ENCODE assay signal across 25 cellular contexts in the genomic region with DNA sequence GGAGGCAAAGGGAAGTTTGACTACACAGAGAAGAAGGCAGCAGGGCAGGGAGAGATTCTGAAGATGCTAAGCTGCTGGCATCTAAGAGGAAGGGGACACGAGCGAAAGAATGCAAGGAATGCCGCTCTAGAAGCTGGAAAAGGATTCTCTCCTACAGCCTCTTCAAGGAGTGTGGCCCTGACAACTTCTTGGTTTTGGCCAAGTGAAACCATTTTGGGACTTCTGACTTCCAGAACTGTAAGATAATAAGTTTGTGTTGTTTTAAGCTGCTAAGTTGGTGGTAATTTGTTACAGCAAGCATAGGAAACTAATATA. TPM values are rescaled to one million over a fixed set of nuclear protein-coding genes. Genes with fewer than 3 reads are reported as not detected.
DNase-seq lines count a peak whose midpoint lies in the region; ATAC-seq and TF ChIP-seq lines count a peak whose summit lies in the region.
"Had no signal": no experiment of that assay in that cellular context is flagged by ENCODE, and none has a peak within 500 bp of the region (broad histone marks: within the 10 kb centered on the region; RNA-seq: fewer than 3 reads in every experiment).

No MANE protein-coding gene starts in this region.

- H3K36me3 Mint-ChIP-seq in chondrocyte (ENCODE audit: low read depth) (peaks cover 21% of the 10 kb centered on the region), osteocyte (ENCODE audit: unreplicated experiment) (peaks cover 45% of the 10 kb centered on the region), progenitor cell of endocrine pancreas (ENCODE audit: insufficient read depth) (peaks cover 7% of the 10 kb centered on the region)

- in situ Hi-C loops in ACHN (cut with HindIII; ENCODE audit: low pct_ligation_motif_present, low pct_unique_long_range_greater_than_20kb, low sequenced_read_pairs) (no loop called here), KBM-7 (cut with MboI; ENCODE audit: low pct_unique_long_range_greater_than_20kb, low sequenced_read_pairs) (no loop called here)

- no peak overlapping the region for H3K4me3 Mint-ChIP-seq in chondrocyte (ENCODE audit: unreplicated experiment)
- H3K4me3 Mint-ChIP-seq in osteocyte (ENCODE audit: unreplicated experiment) = no peak overlapping the region
- no peak overlapping the region for H3K4me3 Mint-ChIP-seq in progenitor cell of endocrine pancreas (ENCODE audit: low read depth)
- H3K4me3 Mint-ChIP-seq: naive thymus-derived CD8-positive, alpha-beta T cell; T-helper 1 cell treated with Interleukin-12 subunit alpha and Interleukin-12 subunit beta and Interleukin-4 antibody, amounts not matched to agents 30 μg/mL and 1 μg/mL, for 36 hours had no signal

- H3K4me1 Mint-ChIP-seq in chondrocyte (ENCODE audit: low read depth) (peaks cover 5% of the 10 kb centered on the region), osteocyte (ENCODE audit: unreplicated experiment) (peaks cover 1% of the 10 kb centered on the region), progenitor cell of endocrine pancreas (ENCODE audit: low read depth) (no peaks in the 10 kb centered on the region)
- H3K4me1 Mint-ChIP-seq: naive thymus-derived CD8-positive, alpha-beta T cell had no signal

- H3K9me3 Mint-ChIP-seq in chondrocyte (ENCODE audit: low read depth) = no peaks in the 10 kb centered on the region
- no peaks in the 10 kb centered on the region for H3K9me3 Mint-ChIP-seq in osteocyte (ENCODE audit: unreplicated experiment)
- no peaks in the 10 kb centered on the region for H3K9me3 Mint-ChIP-seq in progenitor cell of endocrine pancreas (ENCODE audit: low read depth)
- H3K9me3 Mint-ChIP-seq: naive thymus-derived CD8-positive, alpha-beta T cell; T-helper 1 cell treated with Interleukin-12 subunit alpha and Interleukin-12 subunit beta and Interleukin-4 antibody, amounts not matched to agents 30 μg/mL and 1 μg/mL, for 36 hours had no signal

- ATAC-seq in HG03565 (IDR thresholded peaks at IDR 0.05; ENCODE audit: unreplicated experiment) = no peak
- ATAC-seq: HepG2; naive thymus-derived CD8-positive, alpha-beta T cell had no signal

- H3K27ac Mint-ChIP-seq in chondrocyte (ENCODE audit: unreplicated experiment) (peak overlapping the region; percentile 59), osteocyte (ENCODE audit: unreplicated experiment) (no peak overlapping the region), progenitor cell of endocrine pancreas (no peak overlapping the region)
- H3K27ac Mint-ChIP-seq: T-helper 1 cell treated with Interleukin-12 subunit alpha and Interleukin-12 subunit beta and Interleukin-4 antibody, amounts not matched to agents 30 μg/mL and 1 μg/mL, for 36 hours had no signal

- H3K27me3 Mint-ChIP-seq in chondrocyte (ENCODE audit: low read depth) (no peaks in the 10 kb centered on the region), osteocyte (ENCODE audit: unreplicated experiment) (no peaks in the 10 kb centered on the region), progenitor cell of endocrine pancreas (no peaks in the 10 kb centered on the region)
- H3K27me3 Mint-ChIP-seq: naive thymus-derived CD8-positive, alpha-beta T cell had no signal

- DNase-seq in ACHN (peak; percentile 9), EL (peak; percentile 24), chondrocyte (ENCODE audit: low spot score) (no peak), islet precursor cell (peak; percentile 72), osteocyte (ENCODE audit: extremely low spot score, unreplicated experiment) (no peak), KBM-7 (no peak), progenitor cell of endocrine pancreas (ENCODE audit: low spot score, unreplicated experiment) (no peak)
- DNase-seq: activated naive CD4-positive, alpha-beta T cell; activated T-cell treated with anti-CD3 and anti-CD28 coated beads for 4 hours; amygdala; effector CD4-positive, alpha-beta T cell; head of caudate nucleus; left ventricle myocardium inferior; midbrain; MV-4-11; naive thymus-derived CD8-positive, alpha-beta T cell; NCI-H1436 treated with DMSO at 0.1 percent for 48 hours; NCI-H2107; NCI-H446 treated with DMSO at 0.1 percent for 48 hours; retina; stimulated activated CD4-positive, alpha-beta T cell treated with anti-CD3 and anti-CD28 coated beads, Interleukin-2, amount 100 ng/mL, for 24 hours; transverse colon had no signal

- TF ChIP-seq CTCF in chondrocyte (IDR thresholded peaks at IDR 0.05) = no peak
- no peak for TF ChIP-seq CTCF in osteocyte (IDR thresholded peaks at IDR 0.05)
- TF ChIP-seq CTCF in progenitor cell of endocrine pancreas (IDR thresholded peaks at IDR 0.05; ENCODE audit: unreplicated experiment) = no peak

RNA-seq across cellular contexts. Expression of a gene that starts 28.5 kb away (rescaled TPM):
- total RNA-seq in chondrocyte = 154 to 167 TPM (median 165 TPM) in 3 replicates
- total RNA-seq in osteocyte = 130 and 139 TPM in 2 replicates
- 128 and 136 TPM in 2 replicates for total RNA-seq in progenitor cell of endocrine pancreas

RNA-seq across cellular contexts. Expression of a gene that starts 38.8 kb away (rescaled TPM):
- total RNA-seq in chondrocyte (25.9 to 38.6 TPM (median 34.6 TPM) in 3 replicates), osteocyte (37.1 and 43.3 TPM in 2 replicates), progenitor cell of endocrine pancreas (37.3 and 39.0 TPM in 2 replicates)

Comparison
In these comparisons a context has a peak if more than half of its experiments do, and no peak if none do; other contexts are left out.
1. DNase-seq: peak in ACHN (single experiment), EL (single experiment) and islet precursor cell (single experiment); none in chondrocyte (single experiment), osteocyte (single experiment), KBM-7 (single experiment) and progenitor cell of endocrine pancreas (single experiment).